In genomic region chr14:23693252-23693775, GRCh38 we compare ENCODE assay signal across 1 cellular context.
TF ChIP-seq lines count a peak whose summit lies in the region.

No MANE protein-coding gene starts in this region.

TF ChIP-seq in HepG2, 621 proteins besides CTCF, POLR2A, EP300 and RAD21 (continued from another document):
- TF ChIP-seq ZNF576 (CRISPR knock-in tag; IDR thresholded peaks at IDR 0.05) (0 out of 2 replicates have a peak, but pooled peaks have one; percentile 60), NRL (CRISPR knock-in tag; IDR thresholded peaks at IDR 0.05; ENCODE audit: borderline replicate concordance) (peak; percentile 83), ZNF343 (CRISPR knock-in tag; IDR thresholded peaks at IDR 0.05) (no peak), NFKB2 (CRISPR knock-in tag; IDR thresholded peaks at IDR 0.05; ENCODE audit: borderline replicate concordance) (0 out of 2 replicates have a peak, but pooled peaks have one; percentile 41), CERS6 (CRISPR knock-in tag; IDR thresholded peaks at IDR 0.05) (no peak), TBX3 (IDR thresholded peaks at IDR 0.05; ENCODE audit: borderline replicate concordance) (no peak), SALL1 (CRISPR knock-in tag; IDR thresholded peaks at IDR 0.05) (0 out of 2 replicates have a peak, but pooled peaks have one; percentile 25), SNAPC4 (CRISPR knock-in tag; IDR thresholded peaks at IDR 0.05) (0 out of 2 replicates have a peak, but pooled peaks have one; percentile 7), NFAT5 (CRISPR knock-in tag; IDR thresholded peaks at IDR 0.05) (0 out of 2 replicates have a peak, but pooled peaks have one; percentile 22), ZNF451 (CRISPR knock-in tag; IDR thresholded peaks at IDR 0.05) (no peak), ZBTB8A (CRISPR knock-in tag; IDR thresholded peaks at IDR 0.05; ENCODE audit: borderline replicate concordance, low read depth) (no peak), ZBTB40 (IDR thresholded peaks at IDR 0.05) (no peak), ZBTB40 (CRISPR knock-in tag; IDR thresholded peaks at IDR 0.05) (0 out of 2 replicates have a peak, but pooled peaks have one; percentile 58), GTF3A (CRISPR knock-in tag; conservative IDR thresholded peaks at IDR 0.05) (no peak)
TF ChIP-seq in HepG2: peak in this region for 29.
